Comparison of ENCODE assay signal across 19 cellular contexts in genomic region chr17:38904892-38905291, GRCh38. TPM values are rescaled to one million over a fixed set of nuclear protein-coding genes. Genes with fewer than 3 reads are reported as not detected.
A peak's percentile ranks its signal among the peaks of the same experiment; 100 is the strongest.
DNase-seq lines count a peak whose midpoint lies in the region; ATAC-seq and TF ChIP-seq lines count a peak whose summit lies in the region.
"Had no signal": no experiment of that assay in that cellular context is flagged by ENCODE, and none has a peak within 500 bp of the region (broad histone marks: within the 10 kb centered on the region; RNA-seq: fewer than 3 reads in every experiment).

No MANE protein-coding gene starts in this region.

- H3K27me3 Mint-ChIP-seq in natural killer cell (ENCODE audit: low read depth in 2 of 2): no peaks in the 10 kb centered on the region
- no peaks in the 10 kb centered on the region for H3K27me3 Mint-ChIP-seq in natural killer cell treated with Interleukin-12 subunit alpha and Interleukin-12 subunit beta and Interleukin-15 and Interleukin-18, amount 100 ng/mL, for 72 hours
- no peaks in the 10 kb centered on the region; the same call in none of the 2 replicates for H3K27me3 Mint-ChIP-seq in HFFc6 (ENCODE audit: insufficient read depth)
- H3K27me3 Mint-ChIP-seq in immature natural killer cell (ENCODE audit: low read depth in 3 of 3): peaks cover 8 to 11% (median 10%) of the 10 kb centered on the region in 3 donors
- H3K27me3 Mint-ChIP-seq: CD4-positive, alpha-beta memory T cell had no signal

- H3K27ac Mint-ChIP-seq in natural killer cell (peak overlapping the region; percentile 67 to 95), HFFc6 (peak overlapping the region; percentile 33; the same call in 1 of the 2 replicates), immature natural killer cell (peak overlapping the region; percentile 64 to 99 (median 78))
- H3K27ac Mint-ChIP-seq in natural killer cell treated with Interleukin-12 subunit alpha and Interleukin-12 subunit beta and Interleukin-15 and Interleukin-18, amount 100 ng/mL, for 72 hours: peak overlapping the region in 1 of 2 donors; percentile 88

- intact Hi-C loops in natural killer cell (cut with micrococcal nuclease): loop anchor here (5.0 kb wide), 1 partner anchor 247 kb away; the partner anchor contains the start of gene PLXDC1

- H3K9me3 Mint-ChIP-seq in natural killer cell: no peaks in the 10 kb centered on the region
- no peaks in the 10 kb centered on the region for H3K9me3 Mint-ChIP-seq in natural killer cell treated with Interleukin-12 subunit alpha and Interleukin-12 subunit beta and Interleukin-15 and Interleukin-18, amount 100 ng/mL, for 72 hours
- H3K9me3 Mint-ChIP-seq in HFFc6: no peaks in the 10 kb centered on the region
- H3K9me3 Mint-ChIP-seq in immature natural killer cell: no peaks in the 10 kb centered on the region
- H3K9me3 Mint-ChIP-seq: CD4-positive, alpha-beta memory T cell had no signal

- DNase-seq in natural killer cell (no peak), HFFc6 (no peak), immature natural killer cell (no peak), SKM-1 (lab: John Stamatoyannopoulos, UW; ENCODE audit: unreplicated experiment) (no peak)
- DNase-seq in natural killer cell treated with Interleukin-12 subunit alpha and Interleukin-12 subunit beta and Interleukin-15 and Interleukin-18, amount 100 ng/mL, for 72 hours (ENCODE audit: low spot score): no peak
- DNase-seq: BE2C; Calu3; CD4-positive, alpha-beta memory T cell; DMS153; H7; MG63; NCI-H1417; NCI-H1694 treated with DMSO at 0.1 percent for 48 hours; NCI-H2081 treated with DMSO at 0.1 percent for 48 hours; NCI-H446; NCI-H526; OCI-M1 had no signal

- ATAC-seq in natural killer cell: no peak
- no peak for ATAC-seq in natural killer cell treated with Interleukin-12 subunit alpha and Interleukin-12 subunit beta and Interleukin-15 and Interleukin-18, amount 100 ng/mL, for 72 hours
- ATAC-seq in GM21576 (IDR thresholded peaks at IDR 0.05; ENCODE audit: unreplicated experiment): no peak
- no peak for ATAC-seq in GM19467 (IDR thresholded peaks at IDR 0.05; ENCODE audit: unreplicated experiment)

- H3K36me3 Mint-ChIP-seq in natural killer cell (no peaks in the 10 kb centered on the region), HFFc6 (ENCODE audit: low read depth) (peaks cover 40% of the 10 kb centered on the region), immature natural killer cell (peaks cover 0 to 12% (median 9%) of the 10 kb centered on the region in 3 donors)
- no peaks in the 10 kb centered on the region for H3K36me3 Mint-ChIP-seq in natural killer cell treated with Interleukin-12 subunit alpha and Interleukin-12 subunit beta and Interleukin-15 and Interleukin-18, amount 100 ng/mL, for 72 hours

- H3K4me1 Mint-ChIP-seq in natural killer cell (peaks cover 45 to 56% of the 10 kb centered on the region in 2 donors), HFFc6 (ENCODE audit: low read depth) (peaks cover 48% of the 10 kb centered on the region), immature natural killer cell (peaks cover 83 to 92% of the 10 kb centered on the region in 2 donors)
- H3K4me1 Mint-ChIP-seq in natural killer cell treated with Interleukin-12 subunit alpha and Interleukin-12 subunit beta and Interleukin-15 and Interleukin-18, amount 100 ng/mL, for 72 hours (ENCODE audit: low read depth in 2 of 2): peaks cover 28 to 38% of the 10 kb centered on the region in 2 donors

- H3K4me3 Mint-ChIP-seq in natural killer cell (no peak overlapping the region), HFFc6 (no peak overlapping the region), immature natural killer cell (peak overlapping the region in 1 of 5 donors; percentile 14)
- no peak overlapping the region for H3K4me3 Mint-ChIP-seq in natural killer cell treated with Interleukin-12 subunit alpha and Interleukin-12 subunit beta and Interleukin-15 and Interleukin-18, amount 100 ng/mL, for 72 hours
- H3K4me3 Mint-ChIP-seq: CD4-positive, alpha-beta memory T cell had no signal

- TF ChIP-seq CTCF in natural killer cell (IDR thresholded peaks at IDR 0.05): no peak
- TF ChIP-seq CTCF in HFFc6 (IDR thresholded peaks at IDR 0.05): no peak

RNA-seq across cellular contexts. Expression of gene LASP1, which starts 35.0 kb away (rescaled TPM):
- 100 to 1,000 TPM; 293 to 363 (median 340) TPM for total RNA-seq in natural killer cell
- total RNA-seq in natural killer cell treated with Interleukin-12 subunit alpha and Interleukin-12 subunit beta and Interleukin-15 and Interleukin-18, amount 100 ng/mL, for 72 hours: 100 to 1,000 TPM; 214 to 390 TPM
- total RNA-seq in HFFc6 (2021; fragmentation: NEBNext Ultra II Directional; extraction: Animal tissue kit (Norgen Biotek cat#: 25700)): 100 to 1,000 TPM; 428 to 517 (median 484) TPM
- polyA plus RNA-seq in immature natural killer cell: 100 to 1,000 TPM in 1 of 3 donors, 10 to 100 TPM in 2; 94.3 to 171 (median 96.5) TPM

RNA-seq across cellular contexts. Expression of gene RPL23, which starts 51.4 kb away (rescaled TPM):
- total RNA-seq in natural killer cell: 100 to 1,000 TPM; 752 to 934 (median 923) TPM
- total RNA-seq in natural killer cell treated with Interleukin-12 subunit alpha and Interleukin-12 subunit beta and Interleukin-15 and Interleukin-18, amount 100 ng/mL, for 72 hours: 1,000 to 10,000 TPM; 1,120 to 1,259 TPM
- total RNA-seq in HFFc6 (2021; fragmentation: NEBNext Ultra II Directional; extraction: Animal tissue kit (Norgen Biotek cat#: 25700)): 1,000 to 10,000 TPM; 1,099 to 1,402 (median 1,310) TPM
- 100 to 1,000 TPM; 285 to 713 (median 532) TPM for polyA plus RNA-seq in immature natural killer cell
